ENCODE assay signal across 1 cellular context in genomic region chr1:202117898-202118371, GRCh38.
TF ChIP-seq lines count a peak whose summit lies in the region.

No MANE protein-coding gene starts in this region.

TF ChIP-seq in K562, 482 proteins besides CTCF, POLR2A, EP300 and RAD21 (continues in another document):
- TF ChIP-seq ID3 (CRISPR knock-in tag; IDR thresholded peaks at IDR 0.05) (no peak), ID3 (tag; IDR thresholded peaks at IDR 0.05) (no peak), IRF2 (CRISPR knock-in tag; IDR thresholded peaks at IDR 0.05) (no peak), POLR3A (IDR thresholded peaks at IDR 0.05; ENCODE audit: borderline replicate concordance, extremely low read depth, insufficient read depth, insufficient read length) (peak; percentile 44), GTF2F1 (IDR thresholded peaks at IDR 0.05; ENCODE audit: low read depth, low read length) (no peak), U2AF1 (optimal IDR thresholded peaks at IDR 0.05; ENCODE audit: low read depth, low read length) (no peak), ARID3A (IDR thresholded peaks at IDR 0.05; ENCODE audit: borderline replicate concordance, low read depth, low read length) (peak; percentile 60; the same call in 1 of the 2 replicates), HNRNPLL (IDR thresholded peaks at IDR 0.05; ENCODE audit: low read depth, low read length, poor library complexity, severe bottlenecking) (no peak), BCOR (IDR thresholded peaks at IDR 0.05) (peak; percentile 96), ADNP (tag; IDR thresholded peaks at IDR 0.05) (peak; percentile 99), MLLT1 (IDR thresholded peaks at IDR 0.05) (0 out of 4 replicates have a peak, but pooled peaks of 1 of the 2 experiments have one; percentile 20), CTBP1 (IDR thresholded peaks at IDR 0.05; ENCODE audit: borderline replicate concordance) (peak; percentile 89), ZNF24 (IDR thresholded peaks at IDR 0.05) (peak; percentile 56; the same call in 1 of the 2 replicates), CBFA2T3 (IDR thresholded peaks at IDR 0.05) (peak; percentile 95), ZNF780A (CRISPR knock-in tag; IDR thresholded peaks at IDR 0.05) (no peak), ZNF644 (tag; IDR thresholded peaks at IDR 0.05; ENCODE audit: low read depth) (peak; percentile 73; the same call in 1 of the 2 replicates), IRF9 (tag; IDR thresholded peaks at IDR 0.05) (peak; percentile 66; the same call in 1 of the 2 replicates), FOSL1 (tag; conservative IDR thresholded peaks at IDR 0.05) (0 out of 2 replicates have a peak, but pooled peaks have one; percentile 39), ZNF134 (CRISPR knock-in tag; conservative IDR thresholded peaks at IDR 0.05) (no peak), RBBP5 (IDR thresholded peaks at IDR 0.05; ENCODE audit: borderline replicate concordance, insufficient read depth, low read length, poor library complexity, severe bottlenecking) (peak; percentile 51), GATAD2B (IDR thresholded peaks at IDR 0.05; ENCODE audit: borderline replicate concordance) (no peak), VEZF1 (CRISPR knock-in tag; IDR thresholded peaks at IDR 0.05) (peak; percentile 54; the same call in 1 of the 2 replicates), CEBPG (CRISPR knock-in tag; IDR thresholded peaks at IDR 0.05) (peak; percentile 96), CEBPG (tag; conservative IDR thresholded peaks at IDR 0.05 in 1 of 2, IDR thresholded peaks at IDR 0.05 in 1 of 2) (peak in 1 of 2 experiments; percentile 86; a peak in 3 of 4 replicates), EP400 (IDR thresholded peaks at IDR 0.05) (peak; percentile 68), PTBP1 (IDR thresholded peaks at IDR 0.05; ENCODE audit: low read depth, low read length) (no peak), EHMT2 (IDR thresholded peaks at IDR 0.05) (0 out of 2 replicates have a peak, but pooled peaks have one; percentile 60), SMAD1 (IDR thresholded peaks at IDR 0.05; ENCODE audit: low read depth, low read length, partially characterized antibody) (peak; percentile 63), MAFK (IDR thresholded peaks at IDR 0.05; ENCODE audit: low read length) (peak; percentile 9; the same call in 1 of the 2 replicates), RNF219 (CRISPR knock-in tag; IDR thresholded peaks at IDR 0.05) (no peak), LEF1 (IDR thresholded peaks at IDR 0.05) (peak; percentile 63; the same call in 1 of the 2 replicates), MTA2 (IDR thresholded peaks at IDR 0.05; ENCODE audit: low read depth) (peak; percentile 88), CBX3 (IDR thresholded peaks at IDR 0.05; ENCODE audit: borderline replicate concordance in 1 of 2, low read length in 2 of 2) (peak in 1 of 2 experiments; percentile 37; a peak in 1 of 3 replicates), STAT5A (IDR thresholded peaks at IDR 0.05; ENCODE audit: borderline replicate concordance, low read length) (peak; percentile 66), NCOR1 (IDR thresholded peaks at IDR 0.05) (peak; percentile 90), JUND (IDR thresholded peaks at IDR 0.05; ENCODE audit: borderline replicate concordance, low read depth, low read length) (peak; percentile 85), JUND (tag; IDR thresholded peaks at IDR 0.05; ENCODE audit: borderline replicate concordance, low read depth, low read length) (no peak; the same call in 2 of the 3 replicates), E2F5 (CRISPR knock-in tag; IDR thresholded peaks at IDR 0.05) (no peak), CHD2 (IDR thresholded peaks at IDR 0.05; ENCODE audit: low read depth, low read length) (no peak), LCOR (CRISPR knock-in tag; IDR thresholded peaks at IDR 0.05) (peak; percentile 47; the same call in 1 of the 2 replicates), ATF4 (CRISPR knock-in tag; IDR thresholded peaks at IDR 0.05) (peak; percentile 88), NR2C2 (CRISPR knock-in tag; IDR thresholded peaks at IDR 0.05) (peak; percentile 33; the same call in 1 of the 2 replicates), NR2C2 (tag; IDR thresholded peaks at IDR 0.05) (peak; percentile 72), ETV1 (tag; conservative IDR thresholded peaks at IDR 0.05; ENCODE audit: low read depth) (no peak), ZNF133 (CRISPR knock-in tag; IDR thresholded peaks at IDR 0.05) (no peak), HDAC1 (IDR thresholded peaks at IDR 0.05) (peak in 1 of 2 experiments; percentile 91; a peak in 2 of 4 replicates), FOXM1 (IDR thresholded peaks at IDR 0.05; ENCODE audit: low read depth) (peak; percentile 70), FOXM1 (CRISPR knock-in tag; IDR thresholded peaks at IDR 0.05; ENCODE audit: low read depth) (no peak), ZNF717 (CRISPR knock-in tag; IDR thresholded peaks at IDR 0.05) (no peak), CTCFL (IDR thresholded peaks at IDR 0.05; ENCODE audit: borderline replicate concordance, insufficient read depth, low read depth, low read length, poor library complexity, severe bottlenecking) (no peak), ATF7 (IDR thresholded peaks at IDR 0.05) (peak; percentile 88), AFF1 (IDR thresholded peaks at IDR 0.05; ENCODE audit: low read depth in 1 of 2, partially characterized antibody in 2 of 2) (peak in 1 of 2 experiments; percentile 33), TRIM28 (IDR thresholded peaks at IDR 0.05) (peak; percentile 39; the same call in 1 of the 2 replicates), KDM1A (IDR thresholded peaks at IDR 0.05) (peak; percentile 95 to 97)
